In the genomic region with DNA sequence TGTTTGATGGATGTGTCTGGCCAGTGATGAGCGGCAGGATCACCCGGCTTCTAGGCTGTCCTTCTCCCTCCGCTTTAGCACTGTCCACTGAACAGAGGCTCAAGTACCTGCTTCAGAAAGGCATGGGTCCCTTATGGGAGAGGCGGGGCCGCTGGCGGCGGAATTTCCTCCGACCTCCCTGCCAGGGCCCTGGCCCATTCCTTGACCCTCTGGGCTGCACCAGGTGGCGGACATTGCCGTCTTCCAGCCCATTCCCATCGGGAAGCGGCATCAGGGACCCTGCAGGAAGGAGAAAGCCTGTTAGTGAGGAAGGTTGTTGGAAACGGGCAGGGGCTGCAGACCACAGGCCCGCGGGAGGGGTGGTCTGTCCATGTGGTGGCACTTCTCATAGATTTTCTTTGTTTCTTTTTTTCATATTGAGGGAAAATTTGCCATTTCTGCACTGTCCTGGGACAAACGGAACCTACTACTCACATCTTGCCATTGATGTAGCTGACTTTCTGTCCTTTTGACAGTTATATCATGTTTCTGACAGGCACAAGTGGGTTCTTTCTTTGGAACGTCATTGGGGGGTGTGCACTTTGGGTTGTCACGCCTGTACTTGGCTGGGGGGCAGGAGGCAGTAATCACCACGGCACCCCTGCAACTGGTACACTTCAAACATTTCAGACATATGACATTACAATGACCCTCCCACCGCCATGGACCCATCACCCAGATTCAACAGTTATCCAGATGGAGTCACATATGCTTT, we compare ENCODE assay signal across 18 cellular contexts. TPM values are rescaled to one million over a fixed set of nuclear protein-coding genes. Genes with fewer than 3 reads are reported as not detected.
DNase-seq lines count a peak whose midpoint lies in the region; ATAC-seq and TF ChIP-seq lines count a peak whose summit lies in the region.
"Had no signal": no experiment of that assay in that cellular context is flagged by ENCODE, and none has a peak within 500 bp of the region (broad histone marks: within the 10 kb centered on the region; RNA-seq: fewer than 3 reads in every experiment).

No MANE protein-coding gene starts in this region.

- H3K23ac ChIP-seq in H9 (ENCODE audit: insufficient read length, low read depth, low read length) = no peak overlapping the region

- no peak overlapping the region for H3K4me3 ChIP-seq in coronary artery
- no peak overlapping the region for H3K4me3 ChIP-seq in stomach
- no peak overlapping the region for H3K4me3 ChIP-seq in prostate gland
- H3K4me3 ChIP-seq: A549, GM23248 had no signal

- no peak for TF ChIP-seq POLR2A in stomach (IDR thresholded peaks at IDR 0.05)
- no peak for TF ChIP-seq POLR2A in prostate gland (IDR thresholded peaks at IDR 0.05)

- no peak overlapping the region for H4K91ac ChIP-seq in H9 (ENCODE audit: insufficient read length, low read depth, low read length)

- H3K9me3 ChIP-seq in H9 (ENCODE audit: control insufficient read depth, low read depth, low read length) (no peaks in the 10 kb centered on the region), stomach (no peaks in the 10 kb centered on the region), prostate gland (no peaks in the 10 kb centered on the region)
- H3K9me3 ChIP-seq: A549, Caco-2 had no signal

- no peak overlapping the region for H2BK120ac ChIP-seq in H9 (ENCODE audit: low read depth, low read length, poor library complexity, severe bottlenecking)

- H2AK5ac ChIP-seq in H9 (ENCODE audit: insufficient read length, low read length) = no peak overlapping the region

- H2AFZ ChIP-seq in H9 (ENCODE audit: low read length) = no peak overlapping the region
- H2AFZ ChIP-seq: GM23248 had no signal

- intact Hi-C loops in stomach (cut with DNase I; ENCODE audit: low total_unique reads) = no loop called here
- intact Hi-C loops in prostate gland (cut with DNase I) = no loop called here

- no peak overlapping the region for H3K4ac ChIP-seq in H9 (ENCODE audit: low read depth, low read length)

- H2BK12ac ChIP-seq in H9 (ENCODE audit: insufficient read length, low read depth, low read length) = no peak overlapping the region

- no peak overlapping the region for H4K5ac ChIP-seq in H9 (ENCODE audit: insufficient read length, low read depth, low read length)

- no peaks in the 10 kb centered on the region for H3K79me1 ChIP-seq in H9 (ENCODE audit: insufficient read depth, low read depth, low read length, poor library complexity, severe bottlenecking)

- no peaks in the 10 kb centered on the region for H3K79me2 ChIP-seq in H9 (ENCODE audit: insufficient read depth, low read length)

- no peak overlapping the region for H2BK20ac ChIP-seq in H9 (ENCODE audit: low read depth, low read length, poor library complexity, severe bottlenecking)

- H3K4me1 Mint-ChIP-seq in H9 = peaks cover 6 to 24% of the 10 kb centered on the region in 2 experiments; a peak in 3 of 4 replicates

- H3K9ac ChIP-seq in H9 (ENCODE audit: extremely low read depth, insufficient read length, low read length) = no peak overlapping the region
- H3K9ac ChIP-seq: GM23248 had no signal

- no peak overlapping the region for H2BK5ac ChIP-seq in H9 (ENCODE audit: insufficient read length, low read length)

- H3T11ph ChIP-seq in H9 (ENCODE audit: low read length) = no peak overlapping the region

- H3K27ac ChIP-seq in H9 (ENCODE audit: insufficient read length, low read depth, low read length) (no peak overlapping the region), coronary artery (no peak overlapping the region), stomach (no peak overlapping the region), prostate gland (no peak overlapping the region)
- H3K27ac ChIP-seq: A549, C4-2B, HL-60 had no signal

- H3K4me3 Mint-ChIP-seq in H9 = no peak overlapping the region
- H3K4me3 Mint-ChIP-seq: CD4-positive, alpha-beta T cell had no signal

- TF ChIP-seq EP300 in stomach (IDR thresholded peaks at IDR 0.05) = no peak

- H3K36me3 Mint-ChIP-seq in H9 (ENCODE audit: insufficient read depth in 1 of 3, low read depth in 3 of 3) = peaks cover 4 to 6% (median 4%) of the 10 kb centered on the region in 3 experiments; a peak in 6 of 7 replicates

- H4K8ac ChIP-seq in H9 (replicated peaks; ENCODE audit: insufficient read length, low read depth, low read length) = no peak overlapping the region

- H3K9me3 Mint-ChIP-seq in H9 = peaks cover 0 to 53% of the 10 kb centered on the region in 2 experiments; a peak in 4 of 5 replicates
- H3K9me3 Mint-ChIP-seq: CD4-positive, alpha-beta T cell had no signal

- H3K36me3 ChIP-seq in stomach (no peaks in the 10 kb centered on the region), prostate gland (no peaks in the 10 kb centered on the region)

- H3K27me3 Mint-ChIP-seq in H9 (ENCODE audit: low read depth) = peaks cover 91% of the 10 kb centered on the region

- H2BK15ac ChIP-seq in H9 (ENCODE audit: low read depth, low read length) = no peak overlapping the region

- no CpG with 5 or more reads among the region's 20 CpGs for WGBS in H9 (ENCODE audit: extremely low coverage, insufficient read length, low lambda C conversion rate)
- WGBS in stomach, 5 donors = 81 to 96% (median 95%) methylated on average over 8 to 20 of the region's 20 CpGs
- 88% methylated on average over 10 of the region's 20 CpGs for WGBS in prostate gland

- TF ChIP-seq CTCF in H9 (conservative IDR thresholded peaks at IDR 0.05) = no peak
- TF ChIP-seq CTCF in coronary artery (IDR thresholded peaks at IDR 0.05) = no peak
- TF ChIP-seq CTCF in stomach (IDR thresholded peaks at IDR 0.05) = no peak
- TF ChIP-seq CTCF in prostate gland (IDR thresholded peaks at IDR 0.05) = no peak

- H3K23me2 ChIP-seq in H9 (ENCODE audit: insufficient read length, low read depth, low read length, poor library complexity, severe bottlenecking) = no peaks in the 10 kb centered on the region

- H3K27ac Mint-ChIP-seq in H9 = no peak overlapping the region
- H3K27ac Mint-ChIP-seq: CD4-positive, alpha-beta T cell had no signal

- no peak overlapping the region for H3K4me2 ChIP-seq in H9 (ENCODE audit: insufficient read depth, insufficient read length, low read length)
- H3K4me2 ChIP-seq: A549 had no signal

- peak; percentile 17 for DNase-seq in H9
- peak; percentile 60 for DNase-seq in coronary artery (ENCODE audit: low spot score)
- DNase-seq in iPS-NIHi7 (ENCODE audit: extremely low spot score) = peak; percentile 4
- DNase-seq in stomach = peak; percentile 9
- DNase-seq in prostate gland (ENCODE audit: low spot score) = no peak
- DNase-seq in NCI-H524 (lab: John Stamatoyannopoulos, UW) = no peak
- DNase-seq in DMS 273 (lab: John Stamatoyannopoulos, UW; ENCODE audit: unreplicated experiment) = no peak
- DNase-seq: AML-193; Caco-2; CD4-positive, alpha-beta T cell; DMS153; DMS79; GDM1 had no signal

- no peak overlapping the region for H3K56ac ChIP-seq in H9 (ENCODE audit: insufficient read length, low read depth, low read length)

- no peak overlapping the region for H3K14ac ChIP-seq in H9 (ENCODE audit: insufficient read depth, low read length)

- no peaks in the 10 kb centered on the region for H3K4me1 ChIP-seq in H9 (ENCODE audit: insufficient read depth, low read length)
- peaks cover 0 to 5% (median 4%) of the 10 kb centered on the region in 4 donors for H3K4me1 ChIP-seq in stomach
- no peaks in the 10 kb centered on the region for H3K4me1 ChIP-seq in prostate gland (replicated peaks)
- H3K4me1 ChIP-seq: A549, Caco-2 had no signal

- H3K18ac ChIP-seq in H9 (ENCODE audit: insufficient read length, low read depth, low read length) = no peak overlapping the region

- peaks cover 25% of the 10 kb centered on the region; the same call in 1 of the 2 replicates for H3K27me3 ChIP-seq in H9 (ENCODE audit: insufficient read depth, low read length)
- H3K27me3 ChIP-seq in stomach = peaks cover 0 to 18% (median 4%) of the 10 kb centered on the region in 3 donors
- no peaks in the 10 kb centered on the region for H3K27me3 ChIP-seq in prostate gland (replicated peaks; ENCODE audit: insufficient read depth)

- no peak for ATAC-seq in HG03432 (IDR thresholded peaks at IDR 0.05; ENCODE audit: unreplicated experiment)

- no peaks in the 10 kb centered on the region for H4K20me1 ChIP-seq in H9 (ENCODE audit: control insufficient read depth, insufficient read depth, insufficient read length)

RNA-seq across cellular contexts. Expression of a gene that starts 6.1 kb away (rescaled TPM):
- 0.18 and 0.24 TPM in 2 replicates for total RNA-seq in H9 (2021)
- under 1 TPM in 2 of 5 donors, not detected in 3; 0.18 to 0.45 TPM for total RNA-seq in stomach
- 1 to 10 TPM in 1 of 3 donors, under 1 TPM in 1, not detected in 1; 0.30 to 1.1 TPM for polyA plus RNA-seq in stomach
- total RNA-seq in prostate gland = 1 to 10 TPM; 1.7 to 3.5 TPM
- total RNA-seq: CD4-positive, alpha-beta T cell had no signal

Comparison
In these comparisons a context has a peak if more than half of its experiments do, and no peak if none do; other contexts are left out.
1. DNase-seq: peak in H9 (single experiment), coronary artery (single experiment), iPS-NIHi7 (single experiment) and stomach (single experiment); none in prostate gland (single experiment), NCI-H524 (0 of 2) and DMS 273 (single experiment).